Comparison of ENCODE assay signal across 9 cellular contexts in genomic region chr1:227948493-227949260, GRCh38. TPM values are rescaled to one million over a fixed set of nuclear protein-coding genes. Genes with fewer than 3 reads are reported as not detected.
A peak's percentile ranks its signal among the peaks of the same experiment; 100 is the strongest.
DNase-seq lines count a peak whose midpoint lies in the region; ATAC-seq and TF ChIP-seq lines count a peak whose summit lies in the region.
"Had no signal": no experiment of that assay in that cellular context is flagged by ENCODE, and none has a peak within 500 bp of the region (broad histone marks: within the 10 kb centered on the region; RNA-seq: fewer than 3 reads in every experiment).

No MANE protein-coding gene starts in this region.

- CTCF ChIA-PET in PC-3 (lab: Charles Lee), result interaction anchor here (1.4 to 1.7 kb wide), 2 partner anchors 143 to 186 kb away, joined by 8 to 11 read pairs; no protein-coding TSS in a partner anchor

- H3F3A ChIP-seq in PC-3 (ENCODE audit: low read length, unreplicated experiment), result no peaks in the 10 kb centered on the region

- peak overlapping the region; percentile 81 for H3K4me2 ChIP-seq in PC-3 (ENCODE audit: low read length)

- H3K27me3 Mint-ChIP-seq in progenitor cell of endocrine pancreas, result peaks cover 43% of the 10 kb centered on the region

- peak; percentile 6 for ATAC-seq in PC-3
- ATAC-seq in GM21423 (IDR thresholded peaks at IDR 0.05; ENCODE audit: unreplicated experiment), result no peak
- no peak for ATAC-seq in HG02763 (IDR thresholded peaks at IDR 0.05; ENCODE audit: unreplicated experiment)

- H4K20me1 ChIP-seq in PC-3 (ENCODE audit: low read length), result no peaks in the 10 kb centered on the region

- TF ChIP-seq CTCF in PC-3 (conservative IDR thresholded peaks at IDR 0.05; ENCODE audit: low read depth, low read length) (no peak), progenitor cell of endocrine pancreas (IDR thresholded peaks at IDR 0.05; ENCODE audit: unreplicated experiment) (no peak)

- no peaks in the 10 kb centered on the region for H3K9me3 ChIP-seq in PC-3 (ENCODE audit: low read length)
- no peaks in the 10 kb centered on the region for H3K9me3 ChIP-seq in esophagus (ENCODE audit: control insufficient read depth in 2 of 2, insufficient read depth in 1 of 2, low read depth in 1 of 2, low read length in 1 of 2)

- H3K4me1 Mint-ChIP-seq in progenitor cell of endocrine pancreas (ENCODE audit: low read depth), result peaks cover 1% of the 10 kb centered on the region

- H3K9ac ChIP-seq in PC-3 (ENCODE audit: low read length), result peak overlapping the region; percentile 32

- H3K27me3 ChIP-seq in PC-3 (ENCODE audit: low read length) (no peaks in the 10 kb centered on the region), esophagus (ENCODE audit: control insufficient read depth in 1 of 2, insufficient read depth in 2 of 2, low read length in 2 of 2) (no peaks in the 10 kb centered on the region)

- H3K27ac ChIP-seq in PC-3 (ENCODE audit: low read length) (no peak overlapping the region), esophagus (ENCODE audit: low read depth in 2 of 2, low read length in 1 of 2) (peak overlapping the region; percentile 26 to 30)
- H3K27ac ChIP-seq: foreskin keratinocyte had no signal

- intact Hi-C loops in PC-3 (cut with micrococcal nuclease), result loop anchor here (10.0 kb wide), 1 partner anchor 404 kb away; no protein-coding TSS in a partner anchor

- H2AFZ ChIP-seq in PC-3 (ENCODE audit: low read length), result peak overlapping the region; percentile 63

- no peaks in the 10 kb centered on the region for H3K9me2 ChIP-seq in PC-3 (replicated peaks; ENCODE audit: low read length)

- POLR2A ChIA-PET in PC-3 (lab: Charles Lee; ENCODE audit: unreplicated experiment), result interaction anchor here (1.1 kb wide), 1 partner anchor 161 kb away, joined by 8 read pairs; no protein-coding TSS in a partner anchor

- H3K4me3 ChIP-seq in PC-3 (ENCODE audit: low read length) (peak overlapping the region; percentile 67), esophagus (ENCODE audit: low read depth in 1 of 2, low read length in 2 of 2) (peak overlapping the region; percentile 46 to 53)

- no peaks in the 10 kb centered on the region for H3K36me3 Mint-ChIP-seq in progenitor cell of endocrine pancreas (ENCODE audit: insufficient read depth)

- TSS peak; percentile 28 for BruUV-seq in PC-3 (replicated peaks; lab: Mats Ljungman, UMichigan)

- H3K4me1 ChIP-seq in PC-3 (ENCODE audit: insufficient read depth, low read length) (peaks cover 33% of the 10 kb centered on the region), esophagus (ENCODE audit: control insufficient read depth in 2 of 2, insufficient read depth in 2 of 2, low read length in 1 of 2) (peaks cover 11 to 31% of the 10 kb centered on the region in 2 donors)
- H3K4me1 ChIP-seq: foreskin keratinocyte had no signal

- H3K36me3 ChIP-seq in PC-3 (ENCODE audit: low read depth, low read length) (no peaks in the 10 kb centered on the region), esophagus (ENCODE audit: control insufficient read depth in 2 of 2, insufficient read depth in 2 of 2, low read length in 1 of 2) (no peaks in the 10 kb centered on the region)

- H3K4me3 Mint-ChIP-seq in progenitor cell of endocrine pancreas (ENCODE audit: low read depth), result peak overlapping the region; percentile 62

- peak overlapping the region; percentile 63 for H3K27ac Mint-ChIP-seq in progenitor cell of endocrine pancreas

- H3K79me2 ChIP-seq in PC-3 (ENCODE audit: low read length), result peaks cover 44% of the 10 kb centered on the region

- WGBS in esophagus, 2 donors, result 23 to 26% methylated on average over 25 of the region's 25 CpGs

- H3K9me3 Mint-ChIP-seq in progenitor cell of endocrine pancreas (ENCODE audit: low read depth), result no peaks in the 10 kb centered on the region

- DNase-seq in DMS53 treated with DMSO at 0.1 percent for 48 hours (lab: John Stamatoyannopoulos, UW; ENCODE audit: unreplicated experiment) (peak; percentile 3), PC-3 (peak; percentile 60), progenitor cell of endocrine pancreas (ENCODE audit: low spot score, unreplicated experiment) (peak; percentile 7), globus pallidus (ENCODE audit: low spot score) (no peak)
- no peak for DNase-seq in effector CD4-positive, alpha-beta T cell

RNA-seq across cellular contexts. Expression of gene WNT9A, which starts 0.9 kb away (rescaled TPM):
- total RNA-seq in PC-3 (2014; rRNA removed) (22.2 and 36.6 TPM in 2 replicates), progenitor cell of endocrine pancreas (1.2 TPM in 2 replicates)
- polyA plus RNA-seq in esophagus, result 1 to 10 TPM; 2.3 to 3.6 TPM

RNA-seq across cellular contexts. Expression of gene WNT3A, which starts 58.1 kb away (rescaled TPM):
- total RNA-seq in PC-3 (2014; rRNA removed), result 1.0 and 1.5 TPM in 2 replicates
- 1 to 10 TPM in 1 of 2 donors, under 1 TPM in 1; 0.69 to 1.3 TPM for polyA plus RNA-seq in esophagus
- total RNA-seq in progenitor cell of endocrine pancreas, result not detected in 2 replicates

Comparison
In these comparisons a context has a peak if more than half of its experiments do, and no peak if none do; other contexts are left out.
1. DNase-seq: peak in DMS53 treated with DMSO at 0.1 percent for 48 hours (single experiment), PC-3 (single experiment) and progenitor cell of endocrine pancreas (single experiment); none in effector CD4-positive, alpha-beta T cell (single experiment) and globus pallidus (single experiment).
2. RNA of gene WNT9A, which starts 0.9 kb away (total RNA-seq): 22.2 to 36.6 TPM in PC-3; 1.2 TPM in progenitor cell of endocrine pancreas; every median in the first group is over 10 times any median in the second.